ENCODE assay signal across 36 cellular contexts in the genomic region with DNA sequence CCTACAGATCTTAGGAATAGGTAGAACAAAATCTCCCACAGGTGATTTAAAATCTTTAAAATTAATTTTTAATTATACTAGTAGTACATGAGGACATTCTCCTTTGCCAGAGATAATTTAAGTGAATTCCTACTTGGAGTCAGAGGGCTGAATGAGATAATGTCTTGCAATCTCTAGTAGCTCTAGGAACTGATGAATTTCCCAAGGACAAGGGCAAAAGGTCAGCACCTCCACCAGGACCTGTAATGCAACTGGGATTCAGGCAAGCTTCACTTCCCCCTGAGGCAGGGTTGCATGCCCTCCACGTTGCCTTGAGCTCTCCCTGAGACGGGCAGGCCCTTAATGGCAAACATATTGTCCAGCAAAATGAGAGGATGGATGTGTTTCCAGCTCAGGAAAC.
"Had no signal": no experiment of that assay in that cellular context is flagged by ENCODE, and none has a peak within 500 bp of the region (broad histone marks: within the 10 kb centered on the region; RNA-seq: fewer than 3 reads in every experiment).

No MANE protein-coding gene starts in this region.

- ATAC-seq: activated T-cell treated with anti-CD3 and anti-CD28 coated beads, Interleukin-2, amount 50 U/mL, for 4 hours; activated T-helper 17 cell treated with anti-CD3 and anti-CD28 coated beads, Interleukin-2, amount 50 U/mL, for 72 hours; left cardiac atrium; naive thymus-derived CD4-positive, alpha-beta T cell; sciatic nerve; stimulated activated memory B cell treated with anti-CD40 and anti-IgM and Interleukin-4, amounts not matched to agents 10 μg/mL and 1 μg/mL and 100 μg/mL, for 72 hours; stimulated activated naive CD8-positive, alpha-beta T cell treated with anti-CD3 and anti-CD28 coated beads, Interleukin-15, amount 100 ng/mL, for 72 hours; T-helper 17 cell had no signal

- H3K27ac Mint-ChIP-seq: activated CD4-positive, alpha-beta memory T cell treated with anti-CD3 and anti-CD28 coated beads for 36 hours; activated CD4-positive, alpha-beta T cell treated with anti-CD3 and anti-CD28 coated beads, Interleukin-2, amount 10 ng/mL, durations not matched to agents 24 days and 14 days; activated T-helper 17 cell treated with anti-CD3 and anti-CD28 coated beads, Interleukin-2, amount 50 U/mL, for 72 hours; naive thymus-derived CD4-positive, alpha-beta T cell; stimulated activated memory B cell treated with anti-CD40 and anti-IgM and Interleukin-4, amounts not matched to agents 10 μg/mL and 1 μg/mL and 100 μg/mL, for 72 hours; stimulated activated naive CD8-positive, alpha-beta T cell treated with anti-CD3 and anti-CD28 coated beads, Interleukin-15, amount 100 ng/mL, for 72 hours; T-helper 17 cell; type B pancreatic cell had no signal

- H3K9me3 ChIP-seq: uterus had no signal

- H3K27me3 Mint-ChIP-seq: stimulated activated naive CD8-positive, alpha-beta T cell treated with anti-CD3 and anti-CD28 coated beads, Interleukin-15, amount 100 ng/mL, for 72 hours; type B pancreatic cell had no signal

- H3K4me3 ChIP-seq: skin epidermis, uterus had no signal

- H3K9me3 Mint-ChIP-seq: activated CD4-positive, alpha-beta memory T cell treated with anti-CD3 and anti-CD28 coated beads for 36 hours; activated CD4-positive, alpha-beta T cell treated with anti-CD3 and anti-CD28 coated beads, Interleukin-2, amount 10 ng/mL, durations not matched to agents 24 days and 14 days; activated T-cell treated with anti-CD3 and anti-CD28 coated beads, Interleukin-2, amount 50 U/mL, for 4 hours; activated T-helper 17 cell treated with anti-CD3 and anti-CD28 coated beads, Interleukin-2, amount 50 U/mL, for 72 hours; neural crest cell; stimulated activated memory B cell treated with anti-CD40 and anti-IgM and Interleukin-4, amounts not matched to agents 10 μg/mL and 1 μg/mL and 100 μg/mL, for 72 hours; stimulated activated naive CD8-positive, alpha-beta T cell treated with anti-CD3 and anti-CD28 coated beads, Interleukin-15, amount 100 ng/mL, for 72 hours; type B pancreatic cell had no signal

- H3K36me3 ChIP-seq: uterus, WERI-Rb-1 had no signal

- FAIRE-seq: bronchial epithelial cell, endothelial cell of umbilical vein, keratinocyte had no signal

- H3K27ac ChIP-seq: uterus, WERI-Rb-1 had no signal

- DNase-seq: activated CD4-positive, alpha-beta memory T cell treated with anti-CD3 and anti-CD28 coated beads for 36 hours; activated CD4-positive, alpha-beta T cell treated with anti-CD3 and anti-CD28 coated beads, Interleukin-2, amount 10 ng/mL, durations not matched to agents 24 days and 14 days; activated CD4-positive, CD25-positive, alpha-beta regulatory T cell treated with anti-CD3 and anti-CD28 coated beads, Interleukin-2, amount 50 U/mL, for 72 hours; activated CD8-positive, alpha-beta memory T cell treated with anti-CD3 and anti-CD28 coated beads, Interleukin-2, amount 50 U/mL, for 48 hours; activated gamma-delta T cell treated with Interleukin-2 at 50 U/mL for 16 hours; activated naive CD4-positive, alpha-beta T cell treated with anti-CD3 and anti-CD28 coated beads, Interleukin-2, amount 50 U/mL, for 16 hours; activated T-cell treated with anti-CD3 and anti-CD28 coated beads, Interleukin-2, amount 50 U/mL, for 4 hours; amygdala; cerebellar nuclear complex; cortex of kidney; head of caudate nucleus; hippocampal formation; left cardiac atrium; mammary epithelial cell; midbrain; naive thymus-derived CD4-positive, alpha-beta T cell; nucleus accumbens; posterior cingulate gyrus; stimulated activated CD4-positive, alpha-beta T cell treated with anti-CD3 and anti-CD28 coated beads, Interleukin-1b, Interleukin-23, amount 100 ng/mL, for 48 hours; stimulated activated CD4-positive, alpha-beta T cell treated with anti-CD3 and anti-CD28 coated beads, Interleukin-4, amount 100 ng/mL, for 4 hours; stimulated activated CD8-positive, alpha-beta memory T cell treated with anti-CD3 and anti-CD28 coated beads, Interleukin-4, amount 100 ng/mL, for 48 hours; stimulated activated naive CD8-positive, alpha-beta T cell treated with anti-CD3 and anti-CD28 coated beads, Interleukin-15, amount 100 ng/mL, for 72 hours; substantia nigra; T-helper 17 cell; T1000; uterus; WERI-Rb-1 had no signal

- H3K4me1 Mint-ChIP-seq: activated T-helper 17 cell treated with anti-CD3 and anti-CD28 coated beads, Interleukin-2, amount 50 U/mL, for 72 hours; stimulated activated memory B cell treated with anti-CD40 and anti-IgM and Interleukin-4, amounts not matched to agents 10 μg/mL and 1 μg/mL and 100 μg/mL, for 72 hours; stimulated activated naive CD8-positive, alpha-beta T cell treated with anti-CD3 and anti-CD28 coated beads, Interleukin-15, amount 100 ng/mL, for 72 hours; T-helper 17 cell had no signal

- H3K36me3 Mint-ChIP-seq: activated CD4-positive, alpha-beta memory T cell treated with anti-CD3 and anti-CD28 coated beads for 36 hours; stimulated activated memory B cell treated with anti-CD40 and anti-IgM and Interleukin-4, amounts not matched to agents 10 μg/mL and 1 μg/mL and 100 μg/mL, for 72 hours had no signal

- H3K4me3 Mint-ChIP-seq: activated CD4-positive, alpha-beta memory T cell treated with anti-CD3 and anti-CD28 coated beads for 36 hours; activated CD4-positive, alpha-beta T cell treated with anti-CD3 and anti-CD28 coated beads, Interleukin-2, amount 10 ng/mL, durations not matched to agents 24 days and 14 days; activated T-cell treated with anti-CD3 and anti-CD28 coated beads, Interleukin-2, amount 50 U/mL, for 4 hours; activated T-helper 17 cell treated with anti-CD3 and anti-CD28 coated beads, Interleukin-2, amount 50 U/mL, for 72 hours; naive thymus-derived CD4-positive, alpha-beta T cell; neural crest cell; stimulated activated memory B cell treated with anti-CD40 and anti-IgM and Interleukin-4, amounts not matched to agents 10 μg/mL and 1 μg/mL and 100 μg/mL, for 72 hours; stimulated activated naive CD8-positive, alpha-beta T cell treated with anti-CD3 and anti-CD28 coated beads, Interleukin-15, amount 100 ng/mL, for 72 hours; T-helper 17 cell; type B pancreatic cell had no signal

- H3K27me3 ChIP-seq: uterus had no signal
